8 cellular contexts compared by ENCODE assay signal in genomic region chr13:91347996-91348905, GRCh38. TPM values are rescaled to one million over a fixed set of nuclear protein-coding genes. Genes with fewer than 3 reads are reported as not detected.
DNase-seq lines count a peak whose midpoint lies in the region; ATAC-seq and TF ChIP-seq lines count a peak whose summit lies in the region.

No MANE protein-coding gene starts in this region.

- H3K9me3 ChIP-seq in SJSA1 (replicated peaks) = peaks cover 3% of the 10 kb centered on the region; the same call in 1 of the 2 replicates
- no peaks in the 10 kb centered on the region for H3K9me3 ChIP-seq in left ventricle myocardium inferior (replicated peaks)
- no peaks in the 10 kb centered on the region for H3K9me3 ChIP-seq in aorta (ENCODE audit: control insufficient read depth, low read length)

- H3K4me1 ChIP-seq in SJSA1 (replicated peaks) = peaks cover 16% of the 10 kb centered on the region
- H3K4me1 ChIP-seq in left ventricle myocardium inferior = peaks cover 44% of the 10 kb centered on the region
- H3K4me1 ChIP-seq in rectal smooth muscle tissue (ENCODE audit: control insufficient read depth, insufficient read depth, low read length) = no peaks in the 10 kb centered on the region
- no peaks in the 10 kb centered on the region for H3K4me1 ChIP-seq in aorta (ENCODE audit: control insufficient read depth in 1 of 2, insufficient read depth in 2 of 2, low read length in 2 of 2)

- intact Hi-C loops in left ventricle myocardium inferior (cut with micrococcal nuclease) = no loop called here
- intact Hi-C loops in aorta (cut with DNase I) = loop anchor here in 1 of 2 donors (5.0 kb wide), 1 partner anchor 49 kb away; the partner anchor contains the start of gene GPC5

- H3K36me3 ChIP-seq in SJSA1 = peaks cover 50% of the 10 kb centered on the region
- H3K36me3 ChIP-seq in left ventricle myocardium inferior = peaks cover 21% of the 10 kb centered on the region
- H3K36me3 ChIP-seq in rectal smooth muscle tissue (ENCODE audit: control insufficient read depth, insufficient read depth, low read length) = no peaks in the 10 kb centered on the region
- peaks cover 2% of the 10 kb centered on the region in 2 donors for H3K36me3 ChIP-seq in aorta (ENCODE audit: control insufficient read depth in 1 of 2, insufficient read depth in 2 of 2, low read length in 1 of 2)

- H3K4me3 Mint-ChIP-seq in activated naive CD8-positive, alpha-beta T cell treated with anti-CD3 and anti-CD28 coated beads, Interleukin-2, amount 10 ng/mL, durations not matched to agents 7 days and 5 days = peak overlapping the region; percentile 40

- H3K27ac ChIP-seq in SJSA1 (peak overlapping the region; percentile 89), left ventricle myocardium inferior (replicated peaks) (peak overlapping the region; percentile 98), rectal smooth muscle tissue (ENCODE audit: low read depth, low read length) (peak overlapping the region; percentile 87), aorta (ENCODE audit: low read depth in 1 of 2, low read length in 2 of 2) (peak overlapping the region; percentile 71 to 73)

- peaks cover 34% of the 10 kb centered on the region for H3K27me3 ChIP-seq in SJSA1 (replicated peaks)
- H3K27me3 ChIP-seq in left ventricle myocardium inferior (ENCODE audit: low read depth) = no peaks in the 10 kb centered on the region
- no peaks in the 10 kb centered on the region for H3K27me3 ChIP-seq in rectal smooth muscle tissue (ENCODE audit: control insufficient read depth, insufficient read depth, low read length)
- no peaks in the 10 kb centered on the region for H3K27me3 ChIP-seq in aorta (ENCODE audit: control insufficient read depth in 1 of 2, insufficient read depth in 2 of 2, low read length in 1 of 2)

- peaks cover 4% of the 10 kb centered on the region for H3K27me3 Mint-ChIP-seq in activated naive CD8-positive, alpha-beta T cell treated with anti-CD3 and anti-CD28 coated beads, Interleukin-2, amount 10 ng/mL, durations not matched to agents 7 days and 5 days

- H3K4me1 Mint-ChIP-seq in activated naive CD8-positive, alpha-beta T cell treated with anti-CD3 and anti-CD28 coated beads, Interleukin-2, amount 10 ng/mL, durations not matched to agents 7 days and 5 days = peaks cover 33% of the 10 kb centered on the region

- TF ChIP-seq CTCF in left ventricle myocardium inferior (IDR thresholded peaks at IDR 0.05; ENCODE audit: borderline replicate concordance) = peak; percentile 20

- peaks cover 18% of the 10 kb centered on the region for H3K36me3 Mint-ChIP-seq in activated naive CD8-positive, alpha-beta T cell treated with anti-CD3 and anti-CD28 coated beads, Interleukin-2, amount 10 ng/mL, durations not matched to agents 7 days and 5 days

- ATAC-seq in HG02981 (IDR thresholded peaks at IDR 0.05; ENCODE audit: unreplicated experiment) (peak; percentile 32), aorta (ENCODE audit: low FRiP score) (peak; percentile 81)
- ATAC-seq in activated naive CD8-positive, alpha-beta T cell treated with anti-CD3 and anti-CD28 coated beads, Interleukin-2, amount 10 ng/mL, durations not matched to agents 7 days and 5 days (ENCODE audit: low read depth) = peak; percentile 50

- H3K27ac Mint-ChIP-seq in activated naive CD8-positive, alpha-beta T cell treated with anti-CD3 and anti-CD28 coated beads, Interleukin-2, amount 10 ng/mL, durations not matched to agents 7 days and 5 days = no peak overlapping the region

- DNase-seq in NK-92 treated with Interleukin-12 subunit alpha and Interleukin-12 subunit beta, amount 100 ng/mL, for 24 hours (lab: John Stamatoyannopoulos, UW) = peak; percentile 61
- DNase-seq in NK-92 (lab: John Stamatoyannopoulos, UW; ENCODE audit: unreplicated experiment) = no peak
- DNase-seq in SJSA1 (ENCODE audit: low read depth in 1 of 2, low spot score in 2 of 2) = peak; percentile 31 to 44
- peak; percentile 77 for DNase-seq in activated naive CD8-positive, alpha-beta T cell treated with anti-CD3 and anti-CD28 coated beads, Interleukin-2, amount 10 ng/mL, durations not matched to agents 7 days and 5 days
- peak; percentile 46 for DNase-seq in left ventricle myocardium inferior
- peak; percentile 66 to 87 for DNase-seq in aorta

- H3K4me3 ChIP-seq in SJSA1 (peak overlapping the region; percentile 100), left ventricle myocardium inferior (peak overlapping the region; percentile 89), rectal smooth muscle tissue (ENCODE audit: low read length) (peak overlapping the region; percentile 70), aorta (ENCODE audit: low read length in 2 of 2) (peak overlapping the region; percentile 88 to 100)

- no peaks in the 10 kb centered on the region for H3K9me3 Mint-ChIP-seq in activated naive CD8-positive, alpha-beta T cell treated with anti-CD3 and anti-CD28 coated beads, Interleukin-2, amount 10 ng/mL, durations not matched to agents 7 days and 5 days

- peak overlapping the region; percentile 80 for H3K9ac ChIP-seq in rectal smooth muscle tissue (ENCODE audit: low read length)

- POLR2A ChIA-PET in activated naive CD8-positive, alpha-beta T cell treated with anti-CD3 and anti-CD28 coated beads, Interleukin-2, amount 10 ng/mL, durations not matched to agents 7 days and 5 days (lab: Charles Lee) = interaction anchor here (1.2 to 1.5 kb wide), 3 partner anchors 11 to 52 kb away, joined by 3 to 15 read pairs (median 4); no protein-coding TSS in a partner anchor

- 1% methylated on average over 57 to 141 of the region's 141 CpGs for WGBS in aorta, 2 donors

RNA-seq across cellular contexts. Expression of gene MIR17HG, which starts 0.8 kb away (rescaled TPM):
- 1.6 and 3.0 TPM in 2 replicates for total RNA-seq in SJSA1 (2014; rRNA removed; shearing (Covaris generic))
- total RNA-seq in activated naive CD8-positive, alpha-beta T cell treated with anti-CD3 and anti-CD28 coated beads, Interleukin-2, amount 10 ng/mL, durations not matched to agents 7 days and 5 days = 10 to 100 TPM; 10.1 to 11.9 TPM
- total RNA-seq in left ventricle myocardium inferior (1.3 TPM), aorta (1 to 10 TPM; 5.0 to 7.7 TPM)
- 1 to 10 TPM; 1.0 to 2.6 TPM for polyA plus RNA-seq in aorta

RNA-seq across cellular contexts. Expression of gene GPC5, which starts 50.2 kb away (rescaled TPM):
- not detected in 2 replicates for total RNA-seq in SJSA1 (2014; rRNA removed; shearing (Covaris generic))
- total RNA-seq in activated naive CD8-positive, alpha-beta T cell treated with anti-CD3 and anti-CD28 coated beads, Interleukin-2, amount 10 ng/mL, durations not matched to agents 7 days and 5 days = under 1 TPM in 1 of 2 experiments, not detected in 1; 0.14 TPM
- total RNA-seq in left ventricle myocardium inferior (1.5 TPM), aorta (1 to 10 TPM in 1 of 2 donors, under 1 TPM in 1; 0.97 to 1.5 TPM)
- polyA plus RNA-seq in aorta = not detected
